ENCODE assay signal across 26 cellular contexts in the genomic region with DNA sequence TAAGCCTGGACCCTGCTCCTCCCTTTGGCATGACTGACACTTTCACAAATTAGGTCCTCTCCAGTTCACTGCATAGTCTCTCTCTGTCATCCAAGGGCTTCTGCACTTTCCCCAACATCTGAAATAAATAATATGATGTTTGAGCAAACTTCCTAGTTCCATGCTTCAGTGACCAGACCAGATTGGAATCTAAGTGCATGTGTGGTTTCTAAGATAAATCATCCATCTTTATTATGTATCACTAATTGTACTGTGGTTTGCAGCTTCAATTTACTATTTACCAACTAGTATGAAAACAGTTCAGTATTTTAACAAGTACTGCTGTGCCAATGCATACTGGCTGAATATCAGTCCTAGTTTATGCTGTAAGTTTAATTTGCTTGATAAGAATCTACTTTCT. TPM values are rescaled to one million over a fixed set of nuclear protein-coding genes. Genes with fewer than 3 reads are reported as not detected.
DNase-seq lines count a peak whose midpoint lies in the region; ATAC-seq, FAIRE-seq and TF ChIP-seq lines count a peak whose summit lies in the region.
"Had no signal": no experiment of that assay in that cellular context is flagged by ENCODE, and none has a peak within 500 bp of the region (broad histone marks: within the 10 kb centered on the region; RNA-seq: fewer than 3 reads in every experiment).

No MANE protein-coding gene starts in this region.

- no peak for TF ChIP-seq RAD21 in SK-N-SH (IDR thresholded peaks at IDR 0.05; ENCODE audit: low read length)

- DNase-seq in BJ (ENCODE audit: low read depth) (peak; percentile 67), HCEC 1CT (peak; percentile 65), SK-N-SH (no peak), germinal center (ENCODE audit: low spot score) (no peak), body of pancreas (no peak), activated T-cell treated with anti-CD3 and anti-CD28 coated beads for 4 hours (no peak), A172 (ENCODE audit: low spot score) (no peak)
- DNase-seq: activated CD4-positive, alpha-beta T cell treated with anti-CD3 and anti-CD28 coated beads for 36 hours; activated gamma-delta T cell treated with Interleukin-2 at 50 U/mL for 16 hours; activated T-cell treated with anti-CD3 and anti-CD28 coated beads, Interleukin-2, amount 50 U/mL, for 24 hours; DMS53; effector CD8-positive, alpha-beta T cell; NCI-H1105; NCI-H2029 treated with DMSO at 0.1 percent for 48 hours; NCI-H345; posterior cingulate gyrus; right lobe of liver; SIG-M5; stimulated activated naive CD8-positive, alpha-beta T cell treated with anti-CD3 and anti-CD28 coated beads, Interleukin-15, amount 100 ng/mL, for 72 hours; tibial artery had no signal

- TF ChIP-seq POLR2A in body of pancreas (IDR thresholded peaks at IDR 0.05): no peak

- no peaks in the 10 kb centered on the region; the same call in 1 of the 2 replicates for H3K79me2 ChIP-seq in SK-N-SH (ENCODE audit: insufficient read depth)

- no peaks in the 10 kb centered on the region for H3F3A ChIP-seq in SK-N-SH (replicated peaks; ENCODE audit: insufficient read depth)

- POLR2A ChIA-PET in BJ (lab: Charles Lee): interaction anchor here (0.5 to 0.6 kb wide), 2 partner anchors 19 to 516 kb away, joined by 4 read pairs; a partner anchor contains a TSS
- POLR2A ChIA-PET in SK-N-SH (lab: Yijun Ruan, JAX): no interaction called here

- H3K4me1 ChIP-seq in SK-N-SH (ENCODE audit: control insufficient read depth in 1 of 2, insufficient read depth in 2 of 2, low read depth in 1 of 2, low read length in 1 of 2): peaks cover 0 to 22% of the 10 kb centered on the region in 2 experiments; a peak in 2 of 4 replicates
- peaks cover 8% of the 10 kb centered on the region for H3K4me1 ChIP-seq in body of pancreas
- H3K4me1 ChIP-seq: breast epithelium, neural progenitor cell, right lobe of liver had no signal

- no peak for ATAC-seq in body of pancreas
- ATAC-seq: activated CD4-positive, alpha-beta T cell treated with anti-CD3 and anti-CD28 coated beads for 36 hours; Panc1; right lobe of liver; stimulated activated naive CD8-positive, alpha-beta T cell treated with anti-CD3 and anti-CD28 coated beads, Interleukin-15, amount 100 ng/mL, for 72 hours had no signal

- peak in 1 of 2 experiments; percentile 71; a peak in 1 of 4 replicates for TF ChIP-seq EP300 in SK-N-SH (IDR thresholded peaks at IDR 0.05; ENCODE audit: borderline replicate concordance in 1 of 2, low read depth in 1 of 2, low read length in 1 of 2)

- no peak overlapping the region for H3K4me2 ChIP-seq in SK-N-SH
- H3K4me2 ChIP-seq: neural progenitor cell had no signal

- no peaks in the 10 kb centered on the region for H3K27me3 ChIP-seq in BJ (ENCODE audit: control insufficient read depth, insufficient read depth, low read length)
- H3K27me3 ChIP-seq in SK-N-SH (ENCODE audit: insufficient read depth): no peaks in the 10 kb centered on the region
- H3K27me3 ChIP-seq in body of pancreas: no peaks in the 10 kb centered on the region
- H3K27me3 ChIP-seq: breast epithelium, neural progenitor cell, right lobe of liver, tibial artery had no signal

- H4K20me1 ChIP-seq in SK-N-SH (ENCODE audit: insufficient read depth): no peaks in the 10 kb centered on the region

- H3K4me3 ChIP-seq in BJ (ENCODE audit: low read depth, low read length) (no peak overlapping the region), SK-N-SH (ENCODE audit: low read depth in 2 of 2, low read length in 1 of 2) (no peak overlapping the region), body of pancreas (no peak overlapping the region)
- H3K4me3 ChIP-seq: breast epithelium, neural progenitor cell, right lobe of liver, tibial artery had no signal

- no peaks in the 10 kb centered on the region for H3K9me3 ChIP-seq in SK-N-SH
- no peaks in the 10 kb centered on the region for H3K9me3 ChIP-seq in body of pancreas
- H3K9me3 ChIP-seq: breast epithelium, right lobe of liver, tibial artery had no signal

- H3K9ac ChIP-seq in SK-N-SH: no peak overlapping the region
- H3K9ac ChIP-seq: neural progenitor cell had no signal

- H3K27ac ChIP-seq in SK-N-SH (ENCODE audit: low read depth in 2 of 2, low read length in 1 of 2): peak overlapping the region in 1 of 2 experiments; percentile 67; a peak in 2 of 4 replicates
- H3K27ac ChIP-seq in body of pancreas: no peak overlapping the region
- H3K27ac ChIP-seq: breast epithelium, neural progenitor cell, right lobe of liver, tibial artery had no signal

- no peaks in the 10 kb centered on the region for H3K9me2 ChIP-seq in SK-N-SH

- no peak for TF ChIP-seq CTCF in BJ (IDR thresholded peaks at IDR 0.05; ENCODE audit: insufficient read depth, low read depth, low read length)
- no peak for TF ChIP-seq CTCF in SK-N-SH (IDR thresholded peaks at IDR 0.05)
- TF ChIP-seq CTCF in body of pancreas (IDR thresholded peaks at IDR 0.05): no peak

- FAIRE-seq in islet of Langerhans (lab: Jason Lieb, UNC): peak; percentile 75
- FAIRE-seq: colon, H1 had no signal

- CTCF ChIA-PET in BJ (lab: Yijun Ruan, JAX) (interaction anchor here (1.0 to 5.8 kb wide), 7 partner anchors 8 to 534 kb away, joined by 3 to 31 read pairs (median 6); no protein-coding TSS in a partner anchor), SK-N-SH (lab: Yijun Ruan, JAX) (interaction anchor here (7.1 kb wide), 1 partner anchor 533 kb away, joined by 115 read pairs; no protein-coding TSS in a partner anchor)

- intact Hi-C loops in body of pancreas (cut with DNase I): loop anchor here (10.0 kb wide), 1 partner anchor 181 kb away; no protein-coding TSS in a partner anchor

- no peak overlapping the region for H2AFZ ChIP-seq in SK-N-SH (ENCODE audit: low read depth)
- H2AFZ ChIP-seq: neural progenitor cell had no signal

- H3K36me3 ChIP-seq in BJ (ENCODE audit: control insufficient read depth, insufficient read depth, low read length) (no peaks in the 10 kb centered on the region), SK-N-SH (replicated peaks in 1 of 2; ENCODE audit: control insufficient read depth in 1 of 2, insufficient read depth in 2 of 2, low read length in 1 of 2) (no peaks in the 10 kb centered on the region), body of pancreas (replicated peaks in 1 of 2; ENCODE audit: insufficient read depth in 1 of 2, low read depth in 2 of 2) (no peaks in the 10 kb centered on the region)
- H3K36me3 ChIP-seq: breast epithelium, neural progenitor cell, right lobe of liver, tibial artery had no signal

TF ChIP-seq in SK-N-SH, 30 proteins besides CTCF, POLR2A, EP300 and RAD21 (continues in another document):
- no peak for TF ChIP-seq TAF1 (IDR thresholded peaks at IDR 0.05; ENCODE audit: borderline replicate concordance, low read depth, low read length)
- TF ChIP-seq SMC3 (IDR thresholded peaks at IDR 0.05; ENCODE audit: low read depth, low read length): no peak
- TF ChIP-seq ELF1 (IDR thresholded peaks at IDR 0.05): no peak
- TF ChIP-seq FOSL2 (IDR thresholded peaks at IDR 0.05; ENCODE audit: borderline replicate concordance, low read depth): no peak
- no peak for TF ChIP-seq YY1 (IDR thresholded peaks at IDR 0.05; ENCODE audit: low read depth)
- TF ChIP-seq NRF1 (IDR thresholded peaks at IDR 0.05; ENCODE audit: low read depth, low read length): no peak
- no peak for TF ChIP-seq RXRA (IDR thresholded peaks at IDR 0.05; ENCODE audit: borderline replicate concordance, low read depth)
- no peak; the same call in 1 of the 2 replicates for TF ChIP-seq POLR2AphosphoS5 (IDR thresholded peaks at IDR 0.05; ENCODE audit: low read depth, low read length)
- TF ChIP-seq, protein P1, sequence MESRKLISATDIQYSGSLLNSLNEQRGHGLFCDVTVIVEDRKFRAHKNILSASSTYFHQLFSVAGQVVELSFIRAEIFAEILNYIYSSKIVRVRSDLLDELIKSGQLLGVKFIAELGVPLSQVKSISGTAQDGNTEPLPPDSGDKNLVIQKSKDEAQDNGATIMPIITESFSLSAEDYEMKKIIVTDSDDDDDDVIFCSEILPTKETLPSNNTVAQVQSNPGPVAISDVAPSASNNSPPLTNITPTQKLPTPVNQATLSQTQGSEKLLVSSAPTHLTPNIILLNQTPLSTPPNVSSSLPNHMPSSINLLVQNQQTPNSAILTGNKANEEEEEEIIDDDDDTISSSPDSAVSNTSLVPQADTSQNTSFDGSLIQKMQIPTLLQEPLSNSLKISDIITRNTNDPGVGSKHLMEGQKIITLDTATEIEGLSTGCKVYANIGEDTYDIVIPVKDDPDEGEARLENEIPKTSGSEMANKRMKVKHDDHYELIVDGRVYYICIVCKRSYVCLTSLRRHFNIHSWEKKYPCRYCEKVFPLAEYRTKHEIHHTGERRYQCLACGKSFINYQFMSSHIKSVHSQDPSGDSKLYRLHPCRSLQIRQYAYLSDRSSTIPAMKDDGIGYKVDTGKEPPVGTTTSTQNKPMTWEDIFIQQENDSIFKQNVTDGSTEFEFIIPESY (IDR thresholded peaks at IDR 0.05; ENCODE audit: borderline replicate concordance, low read depth): no peak
- TF ChIP-seq, protein P2, sequence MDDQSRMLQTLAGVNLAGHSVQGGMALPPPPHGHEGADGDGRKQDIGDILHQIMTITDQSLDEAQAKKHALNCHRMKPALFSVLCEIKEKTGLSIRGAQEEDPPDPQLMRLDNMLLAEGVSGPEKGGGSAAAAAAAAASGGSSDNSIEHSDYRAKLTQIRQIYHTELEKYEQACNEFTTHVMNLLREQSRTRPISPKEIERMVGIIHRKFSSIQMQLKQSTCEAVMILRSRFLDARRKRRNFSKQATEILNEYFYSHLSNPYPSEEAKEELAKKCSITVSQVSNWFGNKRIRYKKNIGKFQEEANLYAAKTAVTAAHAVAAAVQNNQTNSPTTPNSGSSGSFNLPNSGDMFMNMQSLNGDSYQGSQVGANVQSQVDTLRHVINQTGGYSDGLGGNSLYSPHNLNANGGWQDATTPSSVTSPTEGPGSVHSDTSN (IDR thresholded peaks at IDR 0.05): peak; percentile 38

RNA-seq across cellular contexts. Expression of a gene that starts 18.7 kb away (rescaled TPM):
- polyA plus RNA-seq in BJ (2011; rRNA removed) (9.1 and 17.4 TPM in 2 replicates), SK-N-SH (2012; rRNA removed) (13.1 and 18.8 TPM in 2 replicates)
- polyA minus RNA-seq in BJ (2011; rRNA and poly(A)+ RNA removed): 8.3 and 11.0 TPM in 2 replicates
- 17.5 and 17.6 TPM in 2 replicates for polyA plus RNA-seq in SK-N-SH (2012; cell fraction: cytosol; rRNA removed)
- polyA plus RNA-seq in SK-N-SH (2012; cell fraction: nucleus; rRNA removed): 15.6 and 32.4 TPM in 2 replicates
- total RNA-seq in body of pancreas: 10 to 100 TPM; 23.4 to 48.8 TPM
- 20.6 and 24.4 TPM in 2 replicates for total RNA-seq in A172 (2014; rRNA removed; shearing (Covaris generic))

RNA-seq across cellular contexts. Expression of a gene that starts 19.4 kb away (rescaled TPM):
- polyA plus RNA-seq in BJ (2011; rRNA removed) (11.2 and 16.8 TPM in 2 replicates), SK-N-SH (2012; rRNA removed) (7.3 and 8.3 TPM in 2 replicates)
- 9.1 and 9.9 TPM in 2 replicates for polyA minus RNA-seq in BJ (2011; rRNA and poly(A)+ RNA removed)
- polyA plus RNA-seq in SK-N-SH (2012; cell fraction: cytosol; rRNA removed): 7.4 and 12.2 TPM in 2 replicates
- polyA plus RNA-seq in SK-N-SH (2012; cell fraction: nucleus; rRNA removed): 7.9 and 11.1 TPM in 2 replicates
- total RNA-seq in body of pancreas: 10 to 100 TPM; 10.1 to 50.1 TPM
- total RNA-seq in A172 (2014; rRNA removed; shearing (Covaris generic)): 43.0 and 52.4 TPM in 2 replicates

Comparison
In these comparisons a context has a peak if more than half of its experiments do, and no peak if none do; other contexts are left out.
1. DNase-seq: peak in BJ (single experiment) and HCEC 1CT (single experiment); none in SK-N-SH (single experiment), germinal center (single experiment), body of pancreas (0 of 4), activated T-cell treated with anti-CD3 and anti-CD28 coated beads for 4 hours (single experiment) and A172 (single experiment).